ENCODE assay signal across 8 cellular contexts in the genomic region with DNA sequence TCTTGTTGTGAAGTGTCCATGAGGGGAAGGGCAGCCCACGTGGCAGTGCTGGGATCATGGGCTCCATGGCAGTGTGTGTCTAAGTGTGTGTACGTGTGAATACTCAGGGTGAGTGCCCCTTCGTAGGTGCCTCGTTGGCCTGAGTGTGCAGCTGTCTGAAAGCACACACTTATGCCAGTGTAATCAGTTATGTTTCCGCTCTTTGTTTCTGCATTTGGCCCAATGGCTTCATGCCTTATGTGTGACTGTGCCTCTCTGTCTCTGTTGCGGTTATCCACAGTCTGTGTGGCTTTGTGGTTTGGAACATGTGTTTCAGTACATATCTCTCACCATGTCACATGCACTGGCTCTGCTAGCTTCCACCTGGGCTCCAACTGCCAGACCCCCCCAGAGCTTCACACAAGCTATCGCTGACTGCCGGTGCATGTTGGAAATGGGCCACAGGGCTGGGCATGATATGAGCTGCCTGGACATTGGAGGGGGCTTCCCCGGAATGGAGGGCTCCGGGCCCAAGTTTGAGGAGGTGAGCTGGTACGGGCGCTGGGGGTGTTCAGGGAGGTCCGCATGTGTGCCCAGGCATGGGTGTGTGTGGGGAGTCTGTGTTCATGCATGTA.
A peak's percentile ranks its signal among the peaks of the same experiment; 100 is the strongest.
DNase-seq lines count a peak whose midpoint lies in the region; ATAC-seq and TF ChIP-seq lines count a peak whose summit lies in the region.

No MANE protein-coding gene starts in this region.

- ATAC-seq in GM18505 (IDR thresholded peaks at IDR 0.05; ENCODE audit: unreplicated experiment) (peak; percentile 66), GM23338 (no peak), HG03025 (IDR thresholded peaks at IDR 0.05; ENCODE audit: low FRiP score, unreplicated experiment) (no peak)
- ATAC-seq in naive thymus-derived CD4-positive, alpha-beta T cell: peak; percentile 59

- peak overlapping the region in 8 of 10 donors; percentile 13 to 58 (median 40) for H3K4me3 Mint-ChIP-seq in naive thymus-derived CD4-positive, alpha-beta T cell
- H3K4me3 Mint-ChIP-seq in GM23338: no peak overlapping the region

- H4K20me1 ChIP-seq in GM23338 (replicated peaks; ENCODE audit: insufficient read depth): no peaks in the 10 kb centered on the region

- H3K9me3 Mint-ChIP-seq in naive thymus-derived CD4-positive, alpha-beta T cell: no peaks in the 10 kb centered on the region
- no peaks in the 10 kb centered on the region for H3K9me3 Mint-ChIP-seq in GM23338

- H3F3A ChIP-seq in GM23338 (replicated peaks; ENCODE audit: low read depth): no peaks in the 10 kb centered on the region

- TF ChIP-seq CTCF in HFF-Myc (IDR thresholded peaks at IDR 0.05; ENCODE audit: low read depth, low read length, missing control alignments) (no peak), GM23338 (conservative IDR thresholded peaks at IDR 0.05; ENCODE audit: low read depth in 2 of 2) (no peak), testis (IDR thresholded peaks at IDR 0.05) (no peak)

- 79% methylated on average over 10 to 13 of the region's 13 CpGs for WGBS in testis, 2 donors

- no peak overlapping the region for H3K4me2 ChIP-seq in GM23338

- H3K4me1 ChIP-seq in SJCRH30 (peaks cover 17% of the 10 kb centered on the region), GM23338 (ENCODE audit: insufficient read depth) (peaks cover 16% of the 10 kb centered on the region), testis (no peaks in the 10 kb centered on the region)
- peaks cover 0 to 14% of the 10 kb centered on the region in 2 donors for H3K4me1 ChIP-seq in naive thymus-derived CD4-positive, alpha-beta T cell (ENCODE audit: control insufficient read depth in 2 of 2, insufficient read depth in 2 of 2, low read length in 2 of 2)

- H2AFZ ChIP-seq in GM23338: no peak overlapping the region

- POLR2A ChIA-PET in naive thymus-derived CD4-positive, alpha-beta T cell (lab: Charles Lee): no interaction called here

- intact Hi-C loops in naive thymus-derived CD4-positive, alpha-beta T cell (cut with micrococcal nuclease): no loop called here
- intact Hi-C loops in testis (cut with DNase I; ENCODE audit: low total_unique reads): no loop called here

- H3K4me3 ChIP-seq in HFF-Myc (replicated peaks; ENCODE audit: low read depth, low read length) (no peak overlapping the region), SJCRH30 (no peak overlapping the region), GM23338 (no peak overlapping the region), testis (no peak overlapping the region)
- no peak overlapping the region for H3K4me3 ChIP-seq in naive thymus-derived CD4-positive, alpha-beta T cell (ENCODE audit: low read length)

- H3K27me3 ChIP-seq in SJCRH30: peaks cover 8% of the 10 kb centered on the region; the same call in 1 of the 2 replicates
- H3K27me3 ChIP-seq in naive thymus-derived CD4-positive, alpha-beta T cell (ENCODE audit: control insufficient read depth in 2 of 2, insufficient read depth in 2 of 2, low read length in 2 of 2): no peaks in the 10 kb centered on the region
- no peaks in the 10 kb centered on the region for H3K27me3 ChIP-seq in GM23338 (ENCODE audit: insufficient read depth)
- H3K27me3 ChIP-seq in testis: no peaks in the 10 kb centered on the region

- H3K36me3 ChIP-seq in SJCRH30 (no peaks in the 10 kb centered on the region), GM23338 (ENCODE audit: insufficient read depth) (no peaks in the 10 kb centered on the region), testis (ENCODE audit: low read depth, missing control alignments) (no peaks in the 10 kb centered on the region)
- no peaks in the 10 kb centered on the region for H3K36me3 ChIP-seq in naive thymus-derived CD4-positive, alpha-beta T cell (ENCODE audit: control insufficient read depth in 2 of 3, insufficient read depth in 3 of 3, low read length in 3 of 3)

- H3K27ac Mint-ChIP-seq in naive thymus-derived CD4-positive, alpha-beta T cell: peak overlapping the region in 5 of 9 donors; percentile 0 to 71 (median 7)
- no peak overlapping the region for H3K27ac Mint-ChIP-seq in GM23338

- H3K79me2 ChIP-seq in GM23338 (replicated peaks; ENCODE audit: insufficient read depth): no peaks in the 10 kb centered on the region

- no peaks in the 10 kb centered on the region for H3K36me3 Mint-ChIP-seq in naive thymus-derived CD4-positive, alpha-beta T cell
- no peaks in the 10 kb centered on the region for H3K36me3 Mint-ChIP-seq in GM23338 (ENCODE audit: low read depth)

- CTCF ChIA-PET in naive thymus-derived CD4-positive, alpha-beta T cell (lab: Charles Lee): no interaction called here

- TF ChIP-seq POLR2A in GM18505 (IDR thresholded peaks at IDR 0.05; ENCODE audit: borderline replicate concordance, extremely low read depth, insufficient read depth, insufficient read length) (no peak), testis (IDR thresholded peaks at IDR 0.05) (no peak)

- H3K27me3 Mint-ChIP-seq in naive thymus-derived CD4-positive, alpha-beta T cell: peaks cover 6 to 18% (median 14%) of the 10 kb centered on the region in 5 donors
- H3K27me3 Mint-ChIP-seq in GM23338 (ENCODE audit: insufficient read depth, low read depth, poor library complexity): peaks cover 9% of the 10 kb centered on the region

- H3K9me2 ChIP-seq in GM23338 (ENCODE audit: insufficient read depth): no peaks in the 10 kb centered on the region

- peaks cover 9 to 33% (median 19%) of the 10 kb centered on the region in 7 donors for H3K4me1 Mint-ChIP-seq in naive thymus-derived CD4-positive, alpha-beta T cell
- peaks cover 27% of the 10 kb centered on the region for H3K4me1 Mint-ChIP-seq in GM23338

- H3K9me3 ChIP-seq in SJCRH30 (replicated peaks) (no peaks in the 10 kb centered on the region), testis (no peaks in the 10 kb centered on the region)
- H3K9me3 ChIP-seq in naive thymus-derived CD4-positive, alpha-beta T cell (ENCODE audit: control insufficient read depth in 2 of 3, low read length in 3 of 3): no peaks in the 10 kb centered on the region

- peak overlapping the region; percentile 72 for H3K27ac ChIP-seq in SJCRH30
- no peak overlapping the region for H3K27ac ChIP-seq in naive thymus-derived CD4-positive, alpha-beta T cell (ENCODE audit: low read depth, low read length)
- no peak overlapping the region for H3K27ac ChIP-seq in GM23338 (ENCODE audit: low read depth)
- no peak overlapping the region for H3K27ac ChIP-seq in testis

- DNase-seq in HFF-Myc (ENCODE audit: extremely low read depth, low read depth) (peak; percentile 58), SJCRH30 (peak; percentile 82 to 84), GM23338 (ENCODE audit: low spot score) (no peak), testis (no peak), NCI-H748 treated with DMSO at 0.1 percent for 48 hours (lab: John Stamatoyannopoulos, UW) (no peak)
- peak in 8 of 9 donors; percentile 12 to 58 (median 36) for DNase-seq in naive thymus-derived CD4-positive, alpha-beta T cell

TF ChIP-seq in GM23338, 12 proteins besides CTCF, POLR2A, EP300 and RAD21 (continues in another document):
- TF ChIP-seq POLR2AphosphoS5 (IDR thresholded peaks at IDR 0.05; ENCODE audit: low read depth): no peak
- no peak for TF ChIP-seq STAT1 (IDR thresholded peaks at IDR 0.05; ENCODE audit: unreplicated experiment)
- no peak for TF ChIP-seq ZNF114 (CRISPR knock-in tag; IDR thresholded peaks at IDR 0.05)
- no peak for TF ChIP-seq ZNF331 (CRISPR knock-in tag; IDR thresholded peaks at IDR 0.05; ENCODE audit: low read depth)
- TF ChIP-seq, protein P1, sequence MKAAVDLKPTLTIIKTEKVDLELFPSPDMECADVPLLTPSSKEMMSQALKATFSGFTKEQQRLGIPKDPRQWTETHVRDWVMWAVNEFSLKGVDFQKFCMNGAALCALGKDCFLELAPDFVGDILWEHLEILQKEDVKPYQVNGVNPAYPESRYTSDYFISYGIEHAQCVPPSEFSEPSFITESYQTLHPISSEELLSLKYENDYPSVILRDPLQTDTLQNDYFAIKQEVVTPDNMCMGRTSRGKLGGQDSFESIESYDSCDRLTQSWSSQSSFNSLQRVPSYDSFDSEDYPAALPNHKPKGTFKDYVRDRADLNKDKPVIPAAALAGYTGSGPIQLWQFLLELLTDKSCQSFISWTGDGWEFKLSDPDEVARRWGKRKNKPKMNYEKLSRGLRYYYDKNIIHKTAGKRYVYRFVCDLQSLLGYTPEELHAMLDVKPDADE (IDR thresholded peaks at IDR 0.05): no peak
- TF ChIP-seq NANOG (IDR thresholded peaks at IDR 0.05; ENCODE audit: borderline replicate concordance): no peak
- no peak for TF ChIP-seq CREB1 (CRISPR knock-in tag; IDR thresholded peaks at IDR 0.05; ENCODE audit: low read depth)

Comparison
In these comparisons a context has a peak if more than half of its experiments do, and no peak if none do; other contexts are left out.
1. ATAC-seq: peak in GM18505 (single experiment) and naive thymus-derived CD4-positive, alpha-beta T cell (single experiment); none in GM23338 (single experiment) and HG03025 (single experiment).
2. DNase-seq: peak in HFF-Myc (single experiment), SJCRH30 (2 of 2) and naive thymus-derived CD4-positive, alpha-beta T cell (8 of 9); none in GM23338 (single experiment), testis (single experiment) and NCI-H748 treated with DMSO at 0.1 percent for 48 hours (single experiment).